22 cellular contexts compared by ENCODE assay signal in the genomic region with DNA sequence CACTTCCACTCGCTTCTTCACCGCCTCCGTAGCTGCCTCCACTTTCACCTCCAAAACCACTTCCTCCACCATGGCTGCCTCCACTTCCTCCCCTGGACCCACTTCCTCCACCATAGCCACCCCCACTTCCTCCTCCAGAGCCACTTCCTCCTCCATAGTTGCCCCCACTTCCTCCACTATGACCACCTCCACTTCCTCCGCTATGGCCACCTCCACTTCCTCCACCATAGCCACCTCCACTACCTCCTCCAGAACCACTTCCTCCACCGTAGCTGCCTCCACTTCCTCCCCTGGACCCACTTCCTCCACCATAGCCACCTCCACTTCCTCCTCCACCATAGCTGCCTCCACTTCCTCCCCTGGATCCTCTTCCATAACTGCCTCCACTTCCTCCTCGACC. TPM values are rescaled to one million over a fixed set of nuclear protein-coding genes. Genes with fewer than 3 reads are reported as not detected.
DNase-seq lines count a peak whose midpoint lies in the region; ATAC-seq and TF ChIP-seq lines count a peak whose summit lies in the region.
"Had no signal": no experiment of that assay in that cellular context is flagged by ENCODE, and none has a peak within 500 bp of the region (broad histone marks: within the 10 kb centered on the region; RNA-seq: fewer than 3 reads in every experiment).

No MANE protein-coding gene starts in this region.

- no peak for TF ChIP-seq CTCF in Calu3 (IDR thresholded peaks at IDR 0.05; ENCODE audit: unreplicated experiment)

- CTCF ChIA-PET in activated CD4-positive, alpha-beta T cell treated with anti-CD3 and anti-CD28 coated beads, Interleukin-2, amount 10 ng/mL, durations not matched to agents 7 days and 5 days (lab: Charles Lee), result interaction anchor here (0.8 to 4.2 kb wide), 3 partner anchors 12 to 19 kb away, joined by 3 to 30 read pairs (median 3); no protein-coding TSS in a partner anchor
- CTCF ChIA-PET in Calu3 (lab: Charles Lee), result interaction anchor here (0.5 to 1.3 kb wide), 2 partner anchors 9 to 245 kb away, joined by 3 read pairs; no protein-coding TSS in a partner anchor

- no peaks in the 10 kb centered on the region for H3K4me1 ChIP-seq in right cardiac atrium (ENCODE audit: control insufficient read depth, insufficient read depth, low read length)
- H3K4me1 ChIP-seq: heart right ventricle had no signal

- POLR2A ChIA-PET in activated CD4-positive, alpha-beta T cell treated with anti-CD3 and anti-CD28 coated beads, Interleukin-2, amount 10 ng/mL, durations not matched to agents 7 days and 5 days (lab: Charles Lee), result no interaction called here

- H3K27ac Mint-ChIP-seq in activated CD4-positive, alpha-beta T cell treated with anti-CD3 and anti-CD28 coated beads, Interleukin-2, amount 10 ng/mL, durations not matched to agents 7 days and 5 days, result peak overlapping the region; percentile 86
- peak overlapping the region; percentile 50 for H3K27ac Mint-ChIP-seq in T-helper 1 cell treated with Interleukin-12 subunit alpha and Interleukin-12 subunit beta and Interleukin-4 antibody, amounts not matched to agents 30 μg/mL and 1 μg/mL, for 36 hours
- peak overlapping the region; percentile 82 for H3K27ac Mint-ChIP-seq in central memory CD8-positive, alpha-beta T cell (ENCODE audit: low read depth)
- peak overlapping the region; percentile 8 to 70 for H3K27ac Mint-ChIP-seq in stimulated activated naive CD8-positive, alpha-beta T cell treated with anti-CD3 and anti-CD28 coated beads, Interleukin-15, amount 100 ng/mL, for 72 hours
- H3K27ac Mint-ChIP-seq in Calu3 (ENCODE audit: unreplicated experiment), result no peak overlapping the region
- H3K27ac Mint-ChIP-seq: nephron had no signal

- no TSS peak for BruUV-seq in Calu3 (replicated peaks; lab: Mats Ljungman, UMichigan)

- WGBS in right cardiac atrium, result 81% methylated on average over 6 of the region's 6 CpGs

- H3K4me3 Mint-ChIP-seq in activated CD4-positive, alpha-beta T cell treated with anti-CD3 and anti-CD28 coated beads, Interleukin-2, amount 10 ng/mL, durations not matched to agents 7 days and 5 days, result no peak overlapping the region
- H3K4me3 Mint-ChIP-seq in T-helper 1 cell treated with Interleukin-12 subunit alpha and Interleukin-12 subunit beta and Interleukin-4 antibody, amounts not matched to agents 30 μg/mL and 1 μg/mL, for 36 hours, result no peak overlapping the region
- no peak overlapping the region for H3K4me3 Mint-ChIP-seq in central memory CD8-positive, alpha-beta T cell
- no peak overlapping the region for H3K4me3 Mint-ChIP-seq in stimulated activated naive CD8-positive, alpha-beta T cell treated with anti-CD3 and anti-CD28 coated beads, Interleukin-15, amount 100 ng/mL, for 72 hours
- no peak overlapping the region for H3K4me3 Mint-ChIP-seq in Calu3 (ENCODE audit: low read depth, unreplicated experiment)
- H3K4me3 Mint-ChIP-seq: nephron had no signal

- ATAC-seq in central memory CD8-positive, alpha-beta T cell (replicated peaks; ENCODE audit: extremely low read depth, poor library complexity, severe bottlenecking), result no peak
- no peak for ATAC-seq in stimulated activated naive CD8-positive, alpha-beta T cell treated with anti-CD3 and anti-CD28 coated beads, Interleukin-15, amount 100 ng/mL, for 72 hours
- no peak for ATAC-seq in GM21786 (IDR thresholded peaks at IDR 0.05; ENCODE audit: unreplicated experiment)
- ATAC-seq in right cardiac atrium, result no peak
- ATAC-seq: heart right ventricle had no signal

- no peak for DNase-seq in activated CD4-positive, alpha-beta T cell treated with anti-CD3 and anti-CD28 coated beads, Interleukin-2, amount 10 ng/mL, durations not matched to agents 7 days and 5 days
- DNase-seq in activated CD4-positive, alpha-beta T cell treated with anti-CD3 and anti-CD28 coated beads, Interleukin-2, amount 50 U/mL, for 1 hour, result no peak
- no peak for DNase-seq in central memory CD8-positive, alpha-beta T cell (ENCODE audit: low spot score in 2 of 2)
- no peak for DNase-seq in stimulated activated naive CD8-positive, alpha-beta T cell treated with anti-CD3 and anti-CD28 coated beads, Interleukin-15, amount 100 ng/mL, for 72 hours
- DNase-seq in Calu3 (no peak), right cardiac atrium (no peak)
- DNase-seq: activated CD4-positive, alpha-beta T cell treated with anti-CD3 and anti-CD28 coated beads, Interleukin-2, amount 50 U/mL, for 48 hours; DMS79 treated with DMSO at 0.1 percent for 48 hours; heart right ventricle; NCI-H187; NCI-H345; SK-N-SH; stimulated activated CD4-positive, alpha-beta T cell treated with anti-CD3 and anti-CD28 coated beads, Interleukin-4, amount 100 ng/mL, for 4 hours had no signal

- no peaks in the 10 kb centered on the region for H3K36me3 Mint-ChIP-seq in activated CD4-positive, alpha-beta T cell treated with anti-CD3 and anti-CD28 coated beads, Interleukin-2, amount 10 ng/mL, durations not matched to agents 7 days and 5 days (ENCODE audit: low read depth)
- H3K36me3 Mint-ChIP-seq in T-helper 1 cell treated with Interleukin-12 subunit alpha and Interleukin-12 subunit beta and Interleukin-4 antibody, amounts not matched to agents 30 μg/mL and 1 μg/mL, for 36 hours (ENCODE audit: low read depth), result peaks cover 2% of the 10 kb centered on the region
- peaks cover 7% of the 10 kb centered on the region for H3K36me3 Mint-ChIP-seq in central memory CD8-positive, alpha-beta T cell (ENCODE audit: insufficient read depth)
- no peaks in the 10 kb centered on the region for H3K36me3 Mint-ChIP-seq in Calu3 (ENCODE audit: insufficient read depth, unreplicated experiment)

- H3K27me3 Mint-ChIP-seq in activated CD4-positive, alpha-beta T cell treated with anti-CD3 and anti-CD28 coated beads, Interleukin-2, amount 10 ng/mL, durations not matched to agents 7 days and 5 days, result peaks cover 28% of the 10 kb centered on the region
- peaks cover 36% of the 10 kb centered on the region for H3K27me3 Mint-ChIP-seq in T-helper 1 cell treated with Interleukin-12 subunit alpha and Interleukin-12 subunit beta and Interleukin-4 antibody, amounts not matched to agents 30 μg/mL and 1 μg/mL, for 36 hours (ENCODE audit: low read depth)
- H3K27me3 Mint-ChIP-seq in central memory CD8-positive, alpha-beta T cell, result peaks cover 43% of the 10 kb centered on the region
- peaks cover 78% of the 10 kb centered on the region for H3K27me3 Mint-ChIP-seq in stimulated activated naive CD8-positive, alpha-beta T cell treated with anti-CD3 and anti-CD28 coated beads, Interleukin-15, amount 100 ng/mL, for 72 hours
- peaks cover 82% of the 10 kb centered on the region for H3K27me3 Mint-ChIP-seq in Calu3 (ENCODE audit: unreplicated experiment)

- peaks cover 8% of the 10 kb centered on the region for H3K9me3 Mint-ChIP-seq in activated CD4-positive, alpha-beta T cell treated with anti-CD3 and anti-CD28 coated beads, Interleukin-2, amount 10 ng/mL, durations not matched to agents 7 days and 5 days
- peaks cover 9% of the 10 kb centered on the region for H3K9me3 Mint-ChIP-seq in T-helper 1 cell treated with Interleukin-12 subunit alpha and Interleukin-12 subunit beta and Interleukin-4 antibody, amounts not matched to agents 30 μg/mL and 1 μg/mL, for 36 hours
- H3K9me3 Mint-ChIP-seq in central memory CD8-positive, alpha-beta T cell, result peaks cover 21% of the 10 kb centered on the region
- peaks cover 12 to 18% of the 10 kb centered on the region in 2 donors for H3K9me3 Mint-ChIP-seq in stimulated activated naive CD8-positive, alpha-beta T cell treated with anti-CD3 and anti-CD28 coated beads, Interleukin-15, amount 100 ng/mL, for 72 hours
- H3K9me3 Mint-ChIP-seq in Calu3 (ENCODE audit: low read depth, unreplicated experiment), result no peaks in the 10 kb centered on the region
- H3K9me3 Mint-ChIP-seq: nephron had no signal

- H3K4me3 ChIP-seq in right cardiac atrium (ENCODE audit: low read length), result no peak overlapping the region
- H3K4me3 ChIP-seq: BLaER1 treated with 17β-estradiol and CSF1 and Interleukin-3, amounts not matched to agents 10 nM and 100 nM; heart right ventricle had no signal

- intact Hi-C loops in Calu3 (cut with micrococcal nuclease; ENCODE audit: unreplicated experiment), result no loop called here
- intact Hi-C loops in right cardiac atrium (cut with DNase I), result no loop called here

- H3K27me3 ChIP-seq in right cardiac atrium (ENCODE audit: control insufficient read depth, insufficient read depth), result peaks cover 2% of the 10 kb centered on the region
- H3K27me3 ChIP-seq: BLaER1 treated with 17β-estradiol and CSF1 and Interleukin-3, amounts not matched to agents 10 nM and 100 nM had no signal

- H3K4me1 Mint-ChIP-seq in activated CD4-positive, alpha-beta T cell treated with anti-CD3 and anti-CD28 coated beads, Interleukin-2, amount 10 ng/mL, durations not matched to agents 7 days and 5 days, result peaks cover 6% of the 10 kb centered on the region
- H3K4me1 Mint-ChIP-seq in T-helper 1 cell treated with Interleukin-12 subunit alpha and Interleukin-12 subunit beta and Interleukin-4 antibody, amounts not matched to agents 30 μg/mL and 1 μg/mL, for 36 hours (ENCODE audit: low read depth), result peaks cover 5% of the 10 kb centered on the region
- H3K4me1 Mint-ChIP-seq in central memory CD8-positive, alpha-beta T cell, result peaks cover 28% of the 10 kb centered on the region
- H3K4me1 Mint-ChIP-seq in stimulated activated naive CD8-positive, alpha-beta T cell treated with anti-CD3 and anti-CD28 coated beads, Interleukin-15, amount 100 ng/mL, for 72 hours, result peaks cover 12% of the 10 kb centered on the region
- H3K4me1 Mint-ChIP-seq in Calu3 (ENCODE audit: low read depth, unreplicated experiment), result no peaks in the 10 kb centered on the region

- no peaks in the 10 kb centered on the region for H3K9me3 ChIP-seq in right cardiac atrium (ENCODE audit: control insufficient read depth, low read length)
- H3K9me3 ChIP-seq: SK-N-SH had no signal

- H3K27ac ChIP-seq in right cardiac atrium (ENCODE audit: low read length), result no peak overlapping the region
- H3K27ac ChIP-seq: heart right ventricle had no signal

RNA-seq across cellular contexts. Expression of a gene that starts 4.5 kb away (rescaled TPM):
- total RNA-seq in activated CD4-positive, alpha-beta T cell treated with anti-CD3 and anti-CD28 coated beads, Interleukin-2, amount 10 ng/mL, durations not matched to agents 7 days and 5 days, result not detected
- total RNA-seq in Calu3 (2022), result not detected in 2 replicates
- total RNA-seq in right cardiac atrium, result not detected
- not detected for polyA plus RNA-seq in right cardiac atrium
- total RNA-seq: A172, aorta, heart right ventricle, lung microvascular endothelial cell, pulmonary artery endothelial cell, temporal lobe had no signal
- polyA plus RNA-seq: heart right ventricle, SK-N-SH had no signal

RNA-seq across cellular contexts. Expression of a gene that starts 19.4 kb away (rescaled TPM):
- total RNA-seq in activated CD4-positive, alpha-beta T cell treated with anti-CD3 and anti-CD28 coated beads, Interleukin-2, amount 10 ng/mL, durations not matched to agents 7 days and 5 days, result not detected
- total RNA-seq in Calu3 (2022), result 3.8 and 12.2 TPM in 2 replicates
- not detected for total RNA-seq in right cardiac atrium
- 0.11 TPM for polyA plus RNA-seq in right cardiac atrium
- total RNA-seq: A172, heart right ventricle, lung microvascular endothelial cell had no signal
- polyA plus RNA-seq: SK-N-SH had no signal

RNA-seq across cellular contexts. Expression of a gene that starts 39.2 kb away (rescaled TPM):
- not detected for total RNA-seq in activated CD4-positive, alpha-beta T cell treated with anti-CD3 and anti-CD28 coated beads, Interleukin-2, amount 10 ng/mL, durations not matched to agents 7 days and 5 days
- total RNA-seq in Calu3 (2022) (2,554 and 3,048 TPM in 2 replicates), right cardiac atrium (1 to 10 TPM; 2.1 to 3.5 (median 3.0) TPM)
- polyA plus RNA-seq in right cardiac atrium, result 0.72 TPM

RNA-seq across cellular contexts. Expression of a gene that starts 45.2 kb away (rescaled TPM):
- total RNA-seq in activated CD4-positive, alpha-beta T cell treated with anti-CD3 and anti-CD28 coated beads, Interleukin-2, amount 10 ng/mL, durations not matched to agents 7 days and 5 days, result not detected
- total RNA-seq in Calu3 (2022), result 3.8 and 4.2 TPM in 2 replicates
- total RNA-seq in right cardiac atrium, result not detected
- 0.27 TPM for polyA plus RNA-seq in right cardiac atrium
- total RNA-seq: lung microvascular endothelial cell had no signal
- polyA plus RNA-seq: SK-N-SH had no signal

RNA-seq across cellular contexts. Expression of a gene that starts 48.6 kb away (rescaled TPM):
- not detected for total RNA-seq in activated CD4-positive, alpha-beta T cell treated with anti-CD3 and anti-CD28 coated beads, Interleukin-2, amount 10 ng/mL, durations not matched to agents 7 days and 5 days
- 83.0 and 86.8 TPM in 2 replicates for total RNA-seq in Calu3 (2022)
- total RNA-seq in right cardiac atrium, result under 1 TPM in 1 of 4 donors, not detected in 3; 0.11 TPM
- not detected for polyA plus RNA-seq in right cardiac atrium
- total RNA-seq: aorta had no signal

Comparison
In these comparisons a context has a peak if more than half of its experiments do, and no peak if none do; other contexts are left out.
1. RNA of a gene that starts 39.2 kb away (total RNA-seq): 2,554 to 3,048 TPM in Calu3; 2.1 to 3.5 TPM in right cardiac atrium and not detected in activated CD4-positive, alpha-beta T cell treated with anti-CD3 and anti-CD28 coated beads, Interleukin-2, amount 10 ng/mL, durations not matched to agents 7 days and 5 days; every median in the first group is over 100 times any median in the second.